8 cellular contexts compared by ENCODE assay signal in the genomic region with DNA sequence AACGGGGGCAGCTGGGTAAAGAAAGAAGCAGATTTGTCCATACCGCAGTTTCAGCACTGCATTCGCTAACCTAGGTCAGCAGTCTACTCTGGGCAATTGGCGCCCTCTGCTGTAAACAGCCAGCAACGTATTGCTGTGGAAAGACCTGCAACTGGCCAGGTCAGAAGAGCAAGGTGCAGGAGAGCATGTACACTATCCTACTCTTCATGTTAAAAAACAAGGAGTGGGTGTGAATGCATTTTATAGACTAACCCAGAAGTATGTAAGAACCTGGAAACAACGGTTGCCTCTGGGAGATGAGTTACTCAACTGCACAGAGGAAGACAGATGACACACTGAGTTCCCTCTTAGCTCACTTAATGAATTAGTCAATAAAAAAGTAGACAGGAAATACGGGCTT. TPM values are rescaled to one million over a fixed set of nuclear protein-coding genes. Genes with fewer than 3 reads are reported as not detected.
DNase-seq lines count a peak whose midpoint lies in the region; ATAC-seq and TF ChIP-seq lines count a peak whose summit lies in the region.

No MANE protein-coding gene starts in this region.

- H3K4me1 ChIP-seq in fibroblast of lung (ENCODE audit: control insufficient read depth, extremely low read depth, insufficient read depth, low read length) (no peaks in the 10 kb centered on the region), neutrophil (ENCODE audit: control insufficient read depth in 1 of 2, insufficient read depth in 1 of 2, low read depth in 1 of 2, low read length in 1 of 2) (peaks cover 14 to 15% of the 10 kb centered on the region in 2 experiments)

- no peaks in the 10 kb centered on the region for H3K27me3 Mint-ChIP-seq in activated T-cell treated with anti-CD3 and anti-CD28 coated beads, Interleukin-2, amount 50 U/mL, for 24 hours

- peaks cover 21% of the 10 kb centered on the region for H3K79me2 ChIP-seq in fibroblast of lung (ENCODE audit: control insufficient read depth, insufficient read depth, low read length)

- H3K4me3 ChIP-seq in HL-60 (replicated peaks; ENCODE audit: insufficient read depth, low read length) (no peak overlapping the region), fibroblast of lung (replicated peaks in 1 of 4; ENCODE audit: control extremely low read depth in 1 of 4, insufficient read depth in 1 of 4, low read depth in 3 of 4, low read length in 4 of 4) (no peak overlapping the region), neutrophil (ENCODE audit: low read depth in 1 of 2, low read length in 1 of 2) (no peak overlapping the region)

- peak; percentile 93 for ATAC-seq in GM21367 (IDR thresholded peaks at IDR 0.05; ENCODE audit: unreplicated experiment)

- no peaks in the 10 kb centered on the region for H3K9me3 ChIP-seq in fibroblast of lung (ENCODE audit: control insufficient read depth, insufficient read depth, low read depth, low read length)
- H3K9me3 ChIP-seq in neutrophil, result no peaks in the 10 kb centered on the region

- H3K36me3 ChIP-seq in fibroblast of lung (ENCODE audit: control insufficient read depth, insufficient read depth, low read length) (peaks cover 4% of the 10 kb centered on the region), neutrophil (peaks cover 7% of the 10 kb centered on the region)

- no peak overlapping the region for H3K4me3 Mint-ChIP-seq in activated T-cell treated with anti-CD3 and anti-CD28 coated beads, Interleukin-2, amount 50 U/mL, for 24 hours

- no peak overlapping the region for H2AFZ ChIP-seq in fibroblast of lung (ENCODE audit: low read length)

- peak; percentile 52 for DNase-seq in DMS114 treated with DMSO at 0.1 percent for 48 hours (lab: John Stamatoyannopoulos, UW; ENCODE audit: unreplicated experiment)
- DNase-seq in HL-60 (ENCODE audit: low read depth in 1 of 2, low spot score in 1 of 2), result peak; percentile 41
- DNase-seq in OCI-M1 (lab: John Stamatoyannopoulos, UW), result peak; percentile 64
- DNase-seq in activated T-cell treated with anti-CD3 and anti-CD28 coated beads, Interleukin-2, amount 50 U/mL, for 24 hours, result peak; percentile 73
- DNase-seq in fibroblast of lung (ENCODE audit: low read depth in 2 of 2), result peak; percentile 54 to 74
- peak in 42 of 49 donors; percentile 2 to 83 (median 50) for DNase-seq in substantia nigra (lab: John Stamatoyannopoulos, UW)

- no peaks in the 10 kb centered on the region for H3K9me3 Mint-ChIP-seq in activated T-cell treated with anti-CD3 and anti-CD28 coated beads, Interleukin-2, amount 50 U/mL, for 24 hours

- H3K27me3 ChIP-seq in HL-60 (ENCODE audit: insufficient read depth, poor library complexity, severe bottlenecking), result no peaks in the 10 kb centered on the region
- H3K27me3 ChIP-seq in fibroblast of lung (ENCODE audit: control insufficient read depth, insufficient read depth, low read length), result no peaks in the 10 kb centered on the region
- H3K27me3 ChIP-seq in neutrophil, result no peaks in the 10 kb centered on the region

- H4K20me1 ChIP-seq in fibroblast of lung (ENCODE audit: control insufficient read depth, extremely low read depth, insufficient read depth, low read length), result no peaks in the 10 kb centered on the region

- H3K4me2 ChIP-seq in fibroblast of lung (ENCODE audit: extremely low read depth, insufficient read depth, low read length), result no peak overlapping the region

- TF ChIP-seq CTCF in HL-60 (IDR thresholded peaks at IDR 0.05; ENCODE audit: insufficient read depth, low read length), result peak; percentile 26
- TF ChIP-seq CTCF in fibroblast of lung (conservative IDR thresholded peaks at IDR 0.05 in 1 of 2, IDR thresholded peaks at IDR 0.05 in 1 of 2; ENCODE audit: low read depth in 1 of 2, low read length in 2 of 2), result peak; percentile 89 to 97
- TF ChIP-seq CTCF in neutrophil (IDR thresholded peaks at IDR 0.05), result peak; percentile 64

- peak overlapping the region; percentile 35; the same call in 1 of the 2 replicates for H3K27ac ChIP-seq in HL-60 (replicated peaks)
- no peak overlapping the region for H3K27ac ChIP-seq in fibroblast of lung (ENCODE audit: insufficient read depth, low read length)
- peak overlapping the region; percentile 8 for H3K27ac ChIP-seq in neutrophil
- no peak overlapping the region for H3K27ac ChIP-seq in substantia nigra (ENCODE audit: low read depth, low read length, poor library complexity, severe bottlenecking)

- H3K27ac Mint-ChIP-seq in activated T-cell treated with anti-CD3 and anti-CD28 coated beads, Interleukin-2, amount 50 U/mL, for 24 hours, result no peak overlapping the region

- H3K4me1 Mint-ChIP-seq in activated T-cell treated with anti-CD3 and anti-CD28 coated beads, Interleukin-2, amount 50 U/mL, for 24 hours (ENCODE audit: low read depth), result peaks cover 50% of the 10 kb centered on the region

- peaks cover 82% of the 10 kb centered on the region for H3K36me3 Mint-ChIP-seq in activated T-cell treated with anti-CD3 and anti-CD28 coated beads, Interleukin-2, amount 50 U/mL, for 24 hours (ENCODE audit: low read depth)

- no peak overlapping the region for H3K9ac ChIP-seq in fibroblast of lung (ENCODE audit: insufficient read depth, low read length)

RNA-seq across cellular contexts. Expression of gene MRPS5, which starts 6.2 kb away (rescaled TPM):
- 50.8 and 61.1 TPM in 2 replicates for total RNA-seq in fibroblast of lung
- polyA plus RNA-seq in fibroblast of lung, result 46.2 and 52.7 TPM in 2 replicates
- polyA plus RNA-seq in fibroblast of lung (2012), result 42.8 and 47.2 TPM in 2 replicates
- 35.0 and 38.6 TPM in 2 replicates for polyA minus RNA-seq in fibroblast of lung (ENCODE audit: low replicate concordance)

RNA-seq across cellular contexts. Expression of gene ZNF514, which starts 44.2 kb away (rescaled TPM):
- total RNA-seq in fibroblast of lung, result 14.2 and 15.4 TPM in 2 replicates
- polyA plus RNA-seq in fibroblast of lung, result 6.0 and 6.5 TPM in 2 replicates
- polyA plus RNA-seq in fibroblast of lung (2012), result 5.3 and 5.7 TPM in 2 replicates
- polyA minus RNA-seq in fibroblast of lung (ENCODE audit: low replicate concordance), result 1.1 and 2.3 TPM in 2 replicates

RNA-seq across cellular contexts. Expression of gene ZNF2, which starts 50.2 kb away (rescaled TPM):
- total RNA-seq in fibroblast of lung, result 11.7 and 11.8 TPM in 2 replicates
- polyA plus RNA-seq in fibroblast of lung, result 4.4 and 5.0 TPM in 2 replicates
- polyA plus RNA-seq in fibroblast of lung (2012), result 2.5 and 3.4 TPM in 2 replicates
- polyA minus RNA-seq in fibroblast of lung (ENCODE audit: low replicate concordance), result 4.5 and 5.0 TPM in 2 replicates

Comparison
In these comparisons a context has a peak if more than half of its experiments do, and no peak if none do; other contexts are left out.
1. H3K27ac ChIP-seq: peak in HL-60 (single experiment) and neutrophil (single experiment); none in fibroblast of lung (single experiment) and substantia nigra (single experiment).
2. CTCF ChIP-seq: peak in every context shown above with its lines; median percentile 93 in fibroblast of lung; 64 in neutrophil; 26 in HL-60.
3. Peak in every context shown above with its lines, with median percentiles within 50 percentile points of each other: DNase-seq.